ENCODE assay signal across 8 cellular contexts in the genomic region with DNA sequence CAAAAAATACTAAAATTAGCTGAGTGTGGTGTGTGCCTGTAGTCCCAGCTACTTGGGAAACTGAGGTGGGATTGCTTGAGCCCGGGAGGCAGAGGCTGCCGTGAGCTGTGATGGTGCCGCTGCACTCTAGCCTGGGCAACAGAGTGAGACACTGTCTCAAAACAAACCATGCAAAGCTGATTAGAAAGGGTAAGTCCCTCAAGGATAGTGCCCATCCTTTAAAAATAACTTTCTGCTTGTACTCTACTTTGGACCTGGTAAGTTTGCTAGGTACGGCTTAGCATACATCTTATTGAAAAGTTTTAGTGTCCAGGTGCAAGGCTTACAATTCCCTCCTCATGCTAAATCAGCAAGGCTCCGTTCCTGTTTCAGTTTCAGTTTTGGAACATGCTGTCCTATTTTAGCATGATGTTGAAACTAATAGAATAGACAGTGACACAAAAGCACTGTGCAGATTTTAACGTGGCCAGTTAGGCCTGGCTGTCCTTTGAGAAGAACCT. TPM values are rescaled to one million over a fixed set of nuclear protein-coding genes. Genes with fewer than 3 reads are reported as not detected.
A peak's percentile ranks its signal among the peaks of the same experiment; 100 is the strongest.
DNase-seq lines count a peak whose midpoint lies in the region; ATAC-seq and TF ChIP-seq lines count a peak whose summit lies in the region.

No MANE protein-coding gene starts in this region.

- no peaks in the 10 kb centered on the region for H3K9me3 ChIP-seq in thoracic aorta

- H3K36me3 ChIP-seq in thoracic aorta: peaks cover 31% of the 10 kb centered on the region

- peak overlapping the region; percentile 41 to 46 for H3K27ac ChIP-seq in thoracic aorta

- no peaks in the 10 kb centered on the region for H3K27me3 ChIP-seq in thoracic aorta (replicated peaks; ENCODE audit: insufficient read depth)

- H3K4me3 ChIP-seq in thoracic aorta: peak overlapping the region; percentile 57

- ATAC-seq in HG02973 (IDR thresholded peaks at IDR 0.05; ENCODE audit: unreplicated experiment) (peak; percentile 74), thoracic aorta (ENCODE audit: insufficient number of reproducible peaks, low FRiP score, low read depth) (no peak)

- H3K9me3 Mint-ChIP-seq in activated naive CD4-positive, alpha-beta T cell treated with anti-CD3 and anti-CD28 coated beads, Interleukin-2, amount 10 ng/mL, durations not matched to agents 7 days and 5 days: no peaks in the 10 kb centered on the region

- H3K4me3 Mint-ChIP-seq in activated naive CD4-positive, alpha-beta T cell treated with anti-CD3 and anti-CD28 coated beads, Interleukin-2, amount 10 ng/mL, durations not matched to agents 7 days and 5 days: peak overlapping the region; percentile 72

- H3K4me1 ChIP-seq in thoracic aorta (ENCODE audit: control insufficient read depth in 1 of 2, low read depth in 2 of 2): peaks cover 5 to 30% of the 10 kb centered on the region in 2 donors

- CTCF ChIA-PET in activated naive CD4-positive, alpha-beta T cell treated with anti-CD3 and anti-CD28 coated beads, Interleukin-2, amount 10 ng/mL, durations not matched to agents 7 days and 5 days (lab: Charles Lee): interaction anchor here (0.9 to 2.3 kb wide), 2 partner anchors 46 to 83 kb away, joined by 3 to 15 read pairs; no protein-coding TSS in a partner anchor

- no peaks in the 10 kb centered on the region for H3K27me3 Mint-ChIP-seq in activated naive CD4-positive, alpha-beta T cell treated with anti-CD3 and anti-CD28 coated beads, Interleukin-2, amount 10 ng/mL, durations not matched to agents 7 days and 5 days

- H3K36me3 Mint-ChIP-seq in activated naive CD4-positive, alpha-beta T cell treated with anti-CD3 and anti-CD28 coated beads, Interleukin-2, amount 10 ng/mL, durations not matched to agents 7 days and 5 days: peaks cover 20% of the 10 kb centered on the region

- H3K4me1 Mint-ChIP-seq in activated naive CD4-positive, alpha-beta T cell treated with anti-CD3 and anti-CD28 coated beads, Interleukin-2, amount 10 ng/mL, durations not matched to agents 7 days and 5 days: peaks cover 30% of the 10 kb centered on the region

- H3K27ac Mint-ChIP-seq in activated naive CD4-positive, alpha-beta T cell treated with anti-CD3 and anti-CD28 coated beads, Interleukin-2, amount 10 ng/mL, durations not matched to agents 7 days and 5 days: peak overlapping the region; percentile 91

- no peak for TF ChIP-seq CTCF in thoracic aorta (IDR thresholded peaks at IDR 0.05)

- peak; percentile 37 for DNase-seq in activated naive CD4-positive, alpha-beta T cell treated with anti-CD3 and anti-CD28 coated beads, Interleukin-2, amount 10 ng/mL, durations not matched to agents 7 days and 5 days
- DNase-seq in activated naive CD4-positive, alpha-beta T cell treated with anti-CD3 and anti-CD28 coated beads, Interleukin-2, amount 50 U/mL, for 16 hours: no peak
- DNase-seq in SKM-1 (lab: John Stamatoyannopoulos, UW; ENCODE audit: unreplicated experiment): peak; percentile 12
- peak; percentile 54 for DNase-seq in inferior parietal cortex (ENCODE audit: extremely low spot score)
- DNase-seq in thoracic aorta (ENCODE audit: low spot score): no peak
- DNase-seq in NCI-H748 (lab: John Stamatoyannopoulos, UW; ENCODE audit: unreplicated experiment): no peak
- no peak for DNase-seq in NCI-H2227 (lab: John Stamatoyannopoulos, UW; ENCODE audit: unreplicated experiment)

RNA-seq across cellular contexts. Expression of gene FEM1B, which starts 21.4 kb away (rescaled TPM):
- total RNA-seq in thoracic aorta: 10 to 100 TPM; 31.1 to 56.2 TPM

Comparison
In these comparisons a context has a peak if more than half of its experiments do, and no peak if none do; other contexts are left out.
1. DNase-seq: peak in activated naive CD4-positive, alpha-beta T cell treated with anti-CD3 and anti-CD28 coated beads, Interleukin-2, amount 10 ng/mL, durations not matched to agents 7 days and 5 days (single experiment), SKM-1 (single experiment) and inferior parietal cortex (single experiment); none in activated naive CD4-positive, alpha-beta T cell treated with anti-CD3 and anti-CD28 coated beads, Interleukin-2, amount 50 U/mL, for 16 hours (single experiment), thoracic aorta (single experiment), NCI-H748 (single experiment) and NCI-H2227 (single experiment).